ENCODE assay signal across 20 cellular contexts in the genomic region with DNA sequence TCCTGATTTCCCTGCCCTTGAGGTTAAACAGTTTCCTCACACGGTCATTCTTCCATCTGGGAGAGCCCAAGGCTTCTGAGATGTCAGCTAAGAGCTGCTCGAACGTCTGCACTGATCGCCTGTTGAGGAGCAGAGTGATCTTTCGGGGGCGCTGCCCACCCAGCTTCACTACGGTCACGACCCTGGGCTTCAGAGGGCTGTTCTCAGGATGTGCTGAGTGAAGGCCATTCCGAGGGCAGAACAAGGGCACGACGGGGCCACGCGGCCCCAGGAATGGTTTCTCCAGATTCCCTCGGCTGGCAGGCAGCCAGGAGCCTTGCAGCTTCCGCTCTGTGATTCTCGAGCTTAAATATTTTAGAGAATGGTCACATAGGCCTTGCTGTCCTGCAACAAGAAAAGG. TPM values are rescaled to one million over a fixed set of nuclear protein-coding genes. Genes with fewer than 3 reads are reported as not detected.
"Had no signal": no experiment of that assay in that cellular context is flagged by ENCODE, and none has a peak within 500 bp of the region (broad histone marks: within the 10 kb centered on the region; RNA-seq: fewer than 3 reads in every experiment).

No MANE protein-coding gene starts in this region.

- H3K27ac ChIP-seq: ascending aorta, skin epidermis, VCaP had no signal

- H3K27me3 ChIP-seq: ascending aorta, tibial nerve had no signal

- H3K36me3 ChIP-seq: ascending aorta, tibial nerve had no signal

- ATAC-seq: activated naive CD8-positive, alpha-beta T cell treated with anti-CD3 and anti-CD28 coated beads, Interleukin-2, amount 50 U/mL, for 24 hours; stimulated activated naive CD8-positive, alpha-beta T cell treated with anti-CD3 and anti-CD28 coated beads, Interleukin-15, Interleukin-2, amounts not matched to agents 100 U/mL and 50 U/mL, for 24 hours had no signal

- H3K9me3 ChIP-seq: ascending aorta, tibial nerve had no signal

- H3K4me1 ChIP-seq: ascending aorta had no signal

- H3K4me3 ChIP-seq: ascending aorta, skin epidermis, tibial nerve had no signal

- DNase-seq: activated CD4-positive, alpha-beta T cell treated with anti-CD3 and anti-CD28 coated beads for 1 hour; activated CD8-positive, alpha-beta memory T cell treated with anti-CD3 and anti-CD28 coated beads for 24 hours; activated CD8-positive, alpha-beta memory T cell treated with anti-CD3 and anti-CD28 coated beads, Interleukin-2, amount 50 U/mL, for 48 hours; activated effector memory CD4-positive, alpha-beta T cell treated with Interleukin-2 at 50 U/mL for 16 hours; activated naive CD4-positive, alpha-beta T cell treated with anti-CD3 and anti-CD28 coated beads, Interleukin-2, amount 10 ng/mL, durations not matched to agents 7 days and 5 days; activated naive CD8-positive, alpha-beta T cell treated with anti-CD3 and anti-CD28 coated beads, Interleukin-2, amount 50 U/mL, for 24 hours; activated T-cell treated with anti-CD3 and anti-CD28 coated beads, Interleukin-2, amount 50 U/mL, for 48 hours; immature natural killer cell; midbrain; nucleus accumbens; retina; stimulated activated naive CD8-positive, alpha-beta T cell treated with anti-CD3 and anti-CD28 coated beads, Interleukin-15, Interleukin-2, amounts not matched to agents 100 U/mL and 50 U/mL, for 24 hours had no signal

RNA-seq across cellular contexts. Expression of gene DCLK3, which starts 25.7 kb away (rescaled TPM):
- total RNA-seq: ascending aorta; bronchial epithelial cell; fibroblast of lung; lung microvascular endothelial cell; T-helper 1 cell treated with Interleukin-12 subunit alpha and Interleukin-12 subunit beta and Interleukin-4 antibody, amounts not matched to agents 30 ng/mL and 1 ng/mL, for 36 hours had no signal
- polyA plus RNA-seq: fibroblast of lung, immature natural killer cell had no signal
